In genomic region chr11:127632546-127632945, GRCh38 we compare ENCODE assay signal across 28 cellular contexts.
DNase-seq lines count a peak whose midpoint lies in the region; ATAC-seq lines count a peak whose summit lies in the region.
"Had no signal": no experiment of that assay in that cellular context is flagged by ENCODE, and none has a peak within 500 bp of the region (broad histone marks: within the 10 kb centered on the region; RNA-seq: fewer than 3 reads in every experiment).

No MANE protein-coding gene starts in this region.

- ATAC-seq in HG03442 (IDR thresholded peaks at IDR 0.05; ENCODE audit: unreplicated experiment) (peak; percentile 50), HG02970 (IDR thresholded peaks at IDR 0.05; ENCODE audit: low FRiP score, unreplicated experiment) (no peak)
- ATAC-seq: effector memory CD8-positive, alpha-beta T cell; esophagus mucosa; HCT116; left colon; PC-3; Right ventricle myocardium inferior had no signal

- peak; percentile 47 for DNase-seq in NCI-H146 (lab: John Stamatoyannopoulos, UW)
- no peak for DNase-seq in NCI-H146 treated with DMSO at 0.1 percent for 48 hours (lab: John Stamatoyannopoulos, UW; ENCODE audit: unreplicated experiment)
- DNase-seq in germinal center (ENCODE audit: low spot score): peak; percentile 2
- DNase-seq in AG20443 (ENCODE audit: low spot score): no peak
- no peak for DNase-seq in SK-N-DZ (ENCODE audit: low spot score)
- no peak for DNase-seq in SKM-1 (lab: John Stamatoyannopoulos, UW; ENCODE audit: unreplicated experiment)
- DNase-seq: 8988T; activated CD4-positive, alpha-beta T cell treated with anti-CD3 and anti-CD28 coated beads for 4 hours; activated effector memory CD4-positive, alpha-beta T cell treated with anti-CD3 and anti-CD28 coated beads, Interleukin-2, amount 50 U/mL, for 16 hours; activated naive CD8-positive, alpha-beta T cell treated with anti-CD3 and anti-CD28 coated beads for 36 hours; aorta; CD4-positive, alpha-beta memory T cell; DMS 273 treated with DMSO at 0.1 percent for 48 hours; effector memory CD8-positive, alpha-beta T cell; EL; foreskin fibroblast; left colon; mesenchymal stem cell; NCI-H446 treated with DMSO at 0.1 percent for 48 hours; nucleus accumbens; PC-3; stimulated activated naive CD4-positive, alpha-beta T cell treated with Interleukin-2 at 50 U/mL for 16 hours; testis had no signal

Comparison
In these comparisons a context has a peak if more than half of its experiments do, and no peak if none do; other contexts are left out.
1. DNase-seq: peak in NCI-H146 (single experiment) and germinal center (single experiment); none in NCI-H146 treated with DMSO at 0.1 percent for 48 hours (single experiment), AG20443 (single experiment), SK-N-DZ (single experiment) and SKM-1 (single experiment).